In genomic region chr11:4156571-4156970, GRCh38 we compare ENCODE assay signal across 31 cellular contexts.
"Had no signal": no experiment of that assay in that cellular context is flagged by ENCODE, and none has a peak within 500 bp of the region (broad histone marks: within the 10 kb centered on the region; RNA-seq: fewer than 3 reads in every experiment).

No MANE protein-coding gene starts in this region.

- H3K9me3 Mint-ChIP-seq: activated B cell treated with CpG ODN at 0.5 μM for 24 hours; activated CD4-positive, alpha-beta memory T cell treated with anti-CD3 and anti-CD28 coated beads, Interleukin-2, amount 10 ng/mL, durations not matched to agents 7 days and 5 days; activated naive CD4-positive, alpha-beta T cell treated with anti-CD3 and anti-CD28 coated beads, Interleukin-2, amount 10 ng/mL, durations not matched to agents 7 days and 5 days; activated naive CD4-positive, alpha-beta T cell treated with anti-CD3 and anti-CD28 coated beads, Interleukin-2, amount 50 U/mL, for 24 hours; activated naive CD8-positive, alpha-beta T cell treated with anti-CD3 and anti-CD28 coated beads, Interleukin-2, amount 10 ng/mL, durations not matched to agents 7 days and 5 days; activated naive CD8-positive, alpha-beta T cell treated with anti-CD3 and anti-CD28 coated beads, Interleukin-2, amount 50 U/mL, for 24 hours; activated T-cell treated with anti-CD3 and anti-CD28 coated beads, Interleukin-2, amount 50 U/mL, for 24 hours; central memory CD8-positive, alpha-beta T cell; T-cell; T-helper 2 cell treated with Interferon-gamma antibody and Interleukin-4, amounts not matched to agents 5 μg/mL and 100 μg/mL, for 36 hours had no signal

- H3K4me3 Mint-ChIP-seq: activated B cell treated with CpG ODN at 0.5 μM for 24 hours; activated CD4-positive, alpha-beta memory T cell treated with anti-CD3 and anti-CD28 coated beads, Interleukin-2, amount 10 ng/mL, durations not matched to agents 7 days and 5 days; activated CD4-positive, alpha-beta T cell treated with anti-CD3 and anti-CD28 coated beads, Interleukin-2, amount 10 ng/mL, durations not matched to agents 24 days and 14 days; activated CD8-positive, alpha-beta memory T cell treated with anti-CD3 and anti-CD28 coated beads, Interleukin-2, amount 10 ng/mL, durations not matched to agents 7 days and 5 days; activated CD8-positive, alpha-beta T cell treated with anti-CD3 and anti-CD28 coated beads, Interleukin-2, amount 10 ng/mL, durations not matched to agents 7 days and 5 days; activated naive CD4-positive, alpha-beta T cell treated with anti-CD3 and anti-CD28 coated beads, Interleukin-2, amount 10 ng/mL, durations not matched to agents 7 days and 5 days; activated naive CD4-positive, alpha-beta T cell treated with anti-CD3 and anti-CD28 coated beads, Interleukin-2, amount 50 U/mL, for 24 hours; activated naive CD8-positive, alpha-beta T cell; activated naive CD8-positive, alpha-beta T cell treated with anti-CD3 and anti-CD28 coated beads, Interleukin-2, amount 10 ng/mL, durations not matched to agents 7 days and 5 days; activated naive CD8-positive, alpha-beta T cell treated with anti-CD3 and anti-CD28 coated beads, Interleukin-2, amount 50 U/mL, for 24 hours; activated T-cell treated with anti-CD3 and anti-CD28 coated beads, Interleukin-2, amount 50 U/mL, for 24 hours; brain; central memory CD8-positive, alpha-beta T cell; T-cell; T-helper 2 cell treated with Interferon-gamma antibody and Interleukin-4, amounts not matched to agents 5 μg/mL and 100 μg/mL, for 36 hours had no signal

- H3K9me3 ChIP-seq: ascending aorta had no signal

- H3K27ac Mint-ChIP-seq: activated B cell treated with CpG ODN at 0.5 μM for 24 hours; activated CD4-positive, alpha-beta memory T cell treated with anti-CD3 and anti-CD28 coated beads, Interleukin-2, amount 10 ng/mL, durations not matched to agents 7 days and 5 days; activated CD4-positive, alpha-beta T cell treated with anti-CD3 and anti-CD28 coated beads, Interleukin-2, amount 10 ng/mL, durations not matched to agents 24 days and 14 days; activated CD8-positive, alpha-beta memory T cell treated with anti-CD3 and anti-CD28 coated beads, Interleukin-2, amount 10 ng/mL, durations not matched to agents 7 days and 5 days; activated CD8-positive, alpha-beta T cell treated with anti-CD3 and anti-CD28 coated beads, Interleukin-2, amount 10 ng/mL, durations not matched to agents 7 days and 5 days; activated naive CD4-positive, alpha-beta T cell treated with anti-CD3 and anti-CD28 coated beads, Interleukin-2, amount 10 ng/mL, durations not matched to agents 7 days and 5 days; activated naive CD4-positive, alpha-beta T cell treated with anti-CD3 and anti-CD28 coated beads, Interleukin-2, amount 50 U/mL, for 24 hours; activated naive CD8-positive, alpha-beta T cell; activated naive CD8-positive, alpha-beta T cell treated with anti-CD3 and anti-CD28 coated beads, Interleukin-2, amount 10 ng/mL, durations not matched to agents 7 days and 5 days; activated naive CD8-positive, alpha-beta T cell treated with anti-CD3 and anti-CD28 coated beads, Interleukin-2, amount 50 U/mL, for 24 hours; activated T-cell treated with anti-CD3 and anti-CD28 coated beads, Interleukin-2, amount 50 U/mL, for 24 hours; activated T-helper 2 cell treated with anti-CD3 and anti-CD28 coated beads, Interferon-gamma antibody, Interleukin-2, Interleukin-4, amounts not matched to agents 10 μg/mL and 5 μg/mL and 100 μg/mL, durations not matched to agents 14 hours and 24 hours and 36 hours; brain; T-cell; T-helper 2 cell treated with Interferon-gamma antibody and Interleukin-4, amounts not matched to agents 5 μg/mL and 100 μg/mL, for 36 hours had no signal

- H3K27me3 Mint-ChIP-seq: activated B cell treated with CpG ODN at 0.5 μM for 24 hours; activated CD4-positive, alpha-beta T cell treated with anti-CD3 and anti-CD28 coated beads, Interleukin-2, amount 10 ng/mL, durations not matched to agents 24 days and 14 days; activated naive CD4-positive, alpha-beta T cell treated with anti-CD3 and anti-CD28 coated beads, Interleukin-2, amount 10 ng/mL, durations not matched to agents 7 days and 5 days; activated naive CD4-positive, alpha-beta T cell treated with anti-CD3 and anti-CD28 coated beads, Interleukin-2, amount 50 U/mL, for 24 hours; activated T-cell treated with anti-CD3 and anti-CD28 coated beads, Interleukin-2, amount 50 U/mL, for 24 hours; central memory CD8-positive, alpha-beta T cell; T-cell had no signal

- DNase-seq: activated B cell treated with CpG ODN at 0.5 μM for 24 hours; activated CD4-positive, alpha-beta memory T cell treated with anti-CD3 and anti-CD28 coated beads, Interleukin-2, amount 10 ng/mL, durations not matched to agents 7 days and 5 days; activated CD4-positive, alpha-beta T cell treated with anti-CD3 and anti-CD28 coated beads for 4 hours; activated CD4-positive, alpha-beta T cell treated with anti-CD3 and anti-CD28 coated beads, Interleukin-2, amount 10 ng/mL, durations not matched to agents 24 days and 14 days; activated CD4-positive, alpha-beta T cell treated with anti-CD3 and anti-CD28 coated beads, Interleukin-2, amount 50 U/mL, for 1 hour; activated CD4-positive, alpha-beta T cell treated with anti-CD3 and anti-CD28 coated beads, Interleukin-2, amount 50 U/mL, for 4 hours; activated CD4-positive, CD25-positive, alpha-beta regulatory T cell treated with anti-CD3 and anti-CD28 coated beads, Interleukin-2, amount 50 U/mL, for 72 hours; activated CD8-positive, alpha-beta memory T cell treated with anti-CD3 and anti-CD28 coated beads for 24 hours; activated CD8-positive, alpha-beta memory T cell treated with anti-CD3 and anti-CD28 coated beads, Interleukin-2, amount 10 ng/mL, durations not matched to agents 7 days and 5 days; activated CD8-positive, alpha-beta memory T cell treated with anti-CD3 and anti-CD28 coated beads, Interleukin-2, amount 50 U/mL, for 48 hours; activated CD8-positive, alpha-beta T cell treated with anti-CD3 and anti-CD28 coated beads, Interleukin-2, amount 10 ng/mL, durations not matched to agents 7 days and 5 days; activated effector memory CD4-positive, alpha-beta T cell treated with Interleukin-2 at 50 U/mL for 16 hours; activated gamma-delta T cell; activated naive CD4-positive, alpha-beta T cell treated with anti-CD3 and anti-CD28 coated beads, Interleukin-2, amount 10 ng/mL, durations not matched to agents 7 days and 5 days; activated naive CD4-positive, alpha-beta T cell treated with Interleukin-2 at 50 U/mL for 16 hours; activated naive CD8-positive, alpha-beta T cell treated with anti-CD3 and anti-CD28 coated beads, Interleukin-2, amount 10 ng/mL, durations not matched to agents 7 days and 5 days; activated naive CD8-positive, alpha-beta T cell treated with anti-CD3 and anti-CD28 coated beads, Interleukin-2, amount 50 U/mL, for 24 hours; activated T-cell treated with anti-CD3 and anti-CD28 coated beads, Interleukin-2, amount 50 U/mL, for 24 hours; activated T-cell treated with anti-CD3 and anti-CD28 coated beads, Interleukin-2, amount 50 U/mL, for 48 hours; amygdala; anterior cingulate cortex; T-cell; T-helper 2 cell; T-helper 9 cell had no signal

- H3K4me1 Mint-ChIP-seq: activated B cell treated with CpG ODN at 0.5 μM for 24 hours; activated CD4-positive, alpha-beta memory T cell treated with anti-CD3 and anti-CD28 coated beads, Interleukin-2, amount 10 ng/mL, durations not matched to agents 7 days and 5 days; activated CD4-positive, alpha-beta T cell treated with anti-CD3 and anti-CD28 coated beads, Interleukin-2, amount 10 ng/mL, durations not matched to agents 24 days and 14 days; activated CD8-positive, alpha-beta memory T cell treated with anti-CD3 and anti-CD28 coated beads, Interleukin-2, amount 10 ng/mL, durations not matched to agents 7 days and 5 days; activated naive CD4-positive, alpha-beta T cell treated with anti-CD3 and anti-CD28 coated beads, Interleukin-2, amount 10 ng/mL, durations not matched to agents 7 days and 5 days; activated naive CD4-positive, alpha-beta T cell treated with anti-CD3 and anti-CD28 coated beads, Interleukin-2, amount 50 U/mL, for 24 hours; activated naive CD8-positive, alpha-beta T cell treated with anti-CD3 and anti-CD28 coated beads, Interleukin-2, amount 10 ng/mL, durations not matched to agents 7 days and 5 days; activated naive CD8-positive, alpha-beta T cell treated with anti-CD3 and anti-CD28 coated beads, Interleukin-2, amount 50 U/mL, for 24 hours; brain; central memory CD8-positive, alpha-beta T cell; T-cell had no signal

- ATAC-seq: activated CD8-positive, alpha-beta memory T cell treated with anti-CD3 and anti-CD28 coated beads, Interleukin-2, amount 10 ng/mL, durations not matched to agents 7 days and 5 days; activated CD8-positive, alpha-beta T cell treated with anti-CD3 and anti-CD28 coated beads, Interleukin-2, amount 10 ng/mL, durations not matched to agents 7 days and 5 days; activated naive CD8-positive, alpha-beta T cell treated with anti-CD3 and anti-CD28 coated beads, Interleukin-2, amount 50 U/mL, for 24 hours; T-cell had no signal

- H3K36me3 Mint-ChIP-seq: activated CD8-positive, alpha-beta memory T cell treated with anti-CD3 and anti-CD28 coated beads, Interleukin-2, amount 10 ng/mL, durations not matched to agents 7 days and 5 days; activated naive CD4-positive, alpha-beta T cell treated with anti-CD3 and anti-CD28 coated beads, Interleukin-2, amount 10 ng/mL, durations not matched to agents 7 days and 5 days; activated naive CD8-positive, alpha-beta T cell; activated naive CD8-positive, alpha-beta T cell treated with anti-CD3 and anti-CD28 coated beads, Interleukin-2, amount 10 ng/mL, durations not matched to agents 7 days and 5 days; brain; T-cell had no signal
